ENCODE assay signal across 34 cellular contexts in genomic region chr2:171943869-171944268, GRCh38. TPM values are rescaled to one million over a fixed set of nuclear protein-coding genes. Genes with fewer than 3 reads are reported as not detected.
"Had no signal": no experiment of that assay in that cellular context is flagged by ENCODE, and none has a peak within 500 bp of the region (broad histone marks: within the 10 kb centered on the region; RNA-seq: fewer than 3 reads in every experiment).

No MANE protein-coding gene starts in this region.

- H3K4me1 ChIP-seq: ascending aorta, body of pancreas, breast epithelium had no signal

- H3K27me3 ChIP-seq: adrenal gland, ascending aorta, body of pancreas, brain microvascular endothelial cell, breast epithelium, cardiac muscle cell had no signal

- DNase-seq: activated effector memory CD4-positive, alpha-beta T cell treated with anti-CD3 and anti-CD28 coated beads, Interleukin-2, amount 50 U/mL, for 16 hours; activated effector memory CD4-positive, alpha-beta T cell treated with Interleukin-2 at 50 U/mL for 16 hours; activated gamma-delta T cell; activated gamma-delta T cell treated with Interleukin-2 at 50 U/mL for 16 hours; activated naive CD4-positive, alpha-beta T cell; activated naive CD4-positive, alpha-beta T cell treated with anti-CD3 and anti-CD28 coated beads for 36 hours; activated naive CD4-positive, alpha-beta T cell treated with anti-CD3 and anti-CD28 coated beads, Interleukin-2, amount 10 ng/mL, durations not matched to agents 7 days and 5 days; activated naive CD4-positive, alpha-beta T cell treated with anti-CD3 and anti-CD28 coated beads, Interleukin-2, amount 50 U/mL, for 16 hours; activated naive CD4-positive, alpha-beta T cell treated with Interleukin-2 at 50 U/mL for 16 hours; activated naive CD8-positive, alpha-beta T cell treated with anti-CD3 and anti-CD28 coated beads for 36 hours; activated naive CD8-positive, alpha-beta T cell treated with anti-CD3 and anti-CD28 coated beads, Interleukin-2, amount 10 ng/mL, durations not matched to agents 7 days and 5 days; activated naive CD8-positive, alpha-beta T cell treated with anti-CD3 and anti-CD28 coated beads, Interleukin-2, amount 50 U/mL, for 24 hours; activated T-cell treated with anti-CD3 and anti-CD28 coated beads, Interleukin-2, amount 50 U/mL, for 1 hour; activated T-cell treated with anti-CD3 and anti-CD28 coated beads, Interleukin-2, amount 50 U/mL, for 24 hours; activated T-cell treated with anti-CD3 and anti-CD28 coated beads, Interleukin-2, amount 50 U/mL, for 4 hours; activated T-cell treated with anti-CD3 and anti-CD28 coated beads, Interleukin-2, amount 50 U/mL, for 48 hours; activated T-cell treated with anti-CD3 and anti-CD28 coated beads, Interleukin-2, amount 50 U/mL, for 72 hours; adrenal gland; amniotic stem cell; amygdala; anterior cingulate cortex; aorta; body of pancreas; brain microvascular endothelial cell; caudate nucleus; central memory CD4-positive, alpha-beta T cell; cerebellar nuclear complex had no signal

- H3K36me3 ChIP-seq: adrenal gland, ascending aorta, brain microvascular endothelial cell, cardiac muscle cell had no signal

- H3K27ac ChIP-seq: adrenal gland, ascending aorta, body of pancreas, brain microvascular endothelial cell, breast epithelium, cardiac muscle cell had no signal

- H3K4me3 ChIP-seq: adrenal gland, ascending aorta, body of pancreas, breast epithelium, cardiac muscle cell had no signal

- H3K9me3 ChIP-seq: adrenal gland, ascending aorta, body of pancreas, breast epithelium had no signal

- FAIRE-seq: astrocyte, bronchial epithelial cell had no signal

- ATAC-seq: activated naive CD4-positive, alpha-beta T cell treated with anti-CD3 and anti-CD28 coated beads, Interleukin-2, amount 50 U/mL, for 72 hours; activated naive CD8-positive, alpha-beta T cell treated with anti-CD3 and anti-CD28 coated beads, Interleukin-2, amount 50 U/mL, for 24 hours; activated T-cell treated with anti-CD3 and anti-CD28 coated beads, Interleukin-2, amount 50 U/mL, for 4 hours; activated T-cell treated with anti-CD3 and anti-CD28 coated beads, Interleukin-2, amount 50 U/mL, for 72 hours; activated T-helper 17 cell treated with anti-CD3 and anti-CD28 coated beads, Interleukin-2, amount 50 U/mL, for 72 hours; body of pancreas had no signal

RNA-seq across cellular contexts. Expression of gene METAP1D, which starts 55.9 kb away (rescaled TPM):
- total RNA-seq: ascending aorta had no signal
